Comparison of ENCODE assay signal across 1 cellular context in the genomic region with DNA sequence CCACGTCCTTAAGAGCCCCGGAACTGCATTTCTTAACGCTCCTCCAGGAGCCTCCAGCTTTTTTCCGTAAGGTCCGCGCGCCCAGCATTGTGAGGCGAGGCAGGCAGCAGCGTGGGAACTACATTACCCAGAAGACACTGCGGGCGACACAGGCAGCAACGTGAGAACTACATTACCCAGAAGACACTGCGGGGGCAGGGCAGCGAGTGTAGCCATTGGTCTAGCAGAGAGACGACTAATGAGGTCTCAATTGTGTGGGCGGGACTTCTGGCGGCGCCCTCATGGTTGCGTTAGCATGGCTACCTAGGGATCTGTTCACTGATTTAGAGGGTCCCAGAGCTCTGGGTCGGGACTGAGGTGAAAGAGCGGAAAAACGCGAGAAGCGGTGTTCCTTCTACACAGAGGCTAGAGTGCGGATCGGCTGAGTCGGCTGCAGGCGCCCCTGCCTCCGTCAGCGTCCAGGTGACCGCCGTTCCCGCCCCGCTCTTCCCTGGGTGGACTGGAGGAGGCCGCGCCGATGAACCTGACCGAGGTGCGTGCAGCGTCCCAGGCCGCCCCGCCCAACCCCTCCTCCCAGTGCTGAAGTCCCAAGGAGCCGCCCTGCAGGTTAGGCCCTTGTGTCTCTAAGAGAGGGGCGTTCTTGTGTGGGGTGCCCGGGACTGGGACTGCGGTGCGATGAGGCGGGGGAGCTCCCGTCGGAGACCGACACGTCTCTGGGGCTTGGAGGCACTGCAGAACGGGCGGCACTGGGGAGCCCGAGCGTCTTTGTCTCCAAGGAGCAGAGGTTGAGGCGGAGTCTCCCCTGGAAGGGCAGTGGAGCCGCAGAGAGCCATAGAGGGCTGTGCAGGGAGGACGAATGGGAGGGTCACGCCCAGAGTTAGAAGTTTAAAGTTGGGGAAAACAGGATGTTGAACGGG.
A peak's percentile ranks its signal among the peaks of the same experiment; 100 is the strongest.
TF ChIP-seq lines count a peak whose summit lies in the region.

A gene (plus strand): TSS at position 264 of the 917 bp plus-strand sequence. CDS start 254 bp downstream, at position 518.

TF ChIP-seq in HepG2, 621 proteins besides CTCF, POLR2A, EP300 and RAD21 (continued from another document and continues in another):
- TF ChIP-seq, protein P1, sequence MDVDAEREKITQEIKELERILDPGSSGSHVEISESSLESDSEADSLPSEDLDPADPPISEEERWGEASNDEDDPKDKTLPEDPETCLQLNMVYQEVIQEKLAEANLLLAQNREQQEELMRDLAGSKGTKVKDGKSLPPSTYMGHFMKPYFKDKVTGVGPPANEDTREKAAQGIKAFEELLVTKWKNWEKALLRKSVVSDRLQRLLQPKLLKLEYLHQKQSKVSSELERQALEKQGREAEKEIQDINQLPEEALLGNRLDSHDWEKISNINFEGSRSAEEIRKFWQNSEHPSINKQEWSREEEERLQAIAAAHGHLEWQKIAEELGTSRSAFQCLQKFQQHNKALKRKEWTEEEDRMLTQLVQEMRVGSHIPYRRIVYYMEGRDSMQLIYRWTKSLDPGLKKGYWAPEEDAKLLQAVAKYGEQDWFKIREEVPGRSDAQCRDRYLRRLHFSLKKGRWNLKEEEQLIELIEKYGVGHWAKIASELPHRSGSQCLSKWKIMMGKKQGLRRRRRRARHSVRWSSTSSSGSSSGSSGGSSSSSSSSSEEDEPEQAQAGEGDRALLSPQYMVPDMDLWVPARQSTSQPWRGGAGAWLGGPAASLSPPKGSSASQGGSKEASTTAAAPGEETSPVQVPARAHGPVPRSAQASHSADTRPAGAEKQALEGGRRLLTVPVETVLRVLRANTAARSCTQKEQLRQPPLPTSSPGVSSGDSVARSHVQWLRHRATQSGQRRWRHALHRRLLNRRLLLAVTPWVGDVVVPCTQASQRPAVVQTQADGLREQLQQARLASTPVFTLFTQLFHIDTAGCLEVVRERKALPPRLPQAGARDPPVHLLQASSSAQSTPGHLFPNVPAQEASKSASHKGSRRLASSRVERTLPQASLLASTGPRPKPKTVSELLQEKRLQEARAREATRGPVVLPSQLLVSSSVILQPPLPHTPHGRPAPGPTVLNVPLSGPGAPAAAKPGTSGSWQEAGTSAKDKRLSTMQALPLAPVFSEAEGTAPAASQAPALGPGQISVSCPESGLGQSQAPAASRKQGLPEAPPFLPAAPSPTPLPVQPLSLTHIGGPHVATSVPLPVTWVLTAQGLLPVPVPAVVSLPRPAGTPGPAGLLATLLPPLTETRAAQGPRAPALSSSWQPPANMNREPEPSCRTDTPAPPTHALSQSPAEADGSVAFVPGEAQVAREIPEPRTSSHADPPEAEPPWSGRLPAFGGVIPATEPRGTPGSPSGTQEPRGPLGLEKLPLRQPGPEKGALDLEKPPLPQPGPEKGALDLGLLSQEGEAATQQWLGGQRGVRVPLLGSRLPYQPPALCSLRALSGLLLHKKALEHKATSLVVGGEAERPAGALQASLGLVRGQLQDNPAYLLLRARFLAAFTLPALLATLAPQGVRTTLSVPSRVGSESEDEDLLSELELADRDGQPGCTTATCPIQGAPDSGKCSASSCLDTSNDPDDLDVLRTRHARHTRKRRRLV (CRISPR knock-in tag; IDR thresholded peaks at IDR 0.05), result no peak
- TF ChIP-seq SOX5 (CRISPR knock-in tag; IDR thresholded peaks at IDR 0.05; ENCODE audit: borderline replicate concordance), result peak; percentile 36; the same call in 1 of the 2 replicates
- TF ChIP-seq, protein P2, sequence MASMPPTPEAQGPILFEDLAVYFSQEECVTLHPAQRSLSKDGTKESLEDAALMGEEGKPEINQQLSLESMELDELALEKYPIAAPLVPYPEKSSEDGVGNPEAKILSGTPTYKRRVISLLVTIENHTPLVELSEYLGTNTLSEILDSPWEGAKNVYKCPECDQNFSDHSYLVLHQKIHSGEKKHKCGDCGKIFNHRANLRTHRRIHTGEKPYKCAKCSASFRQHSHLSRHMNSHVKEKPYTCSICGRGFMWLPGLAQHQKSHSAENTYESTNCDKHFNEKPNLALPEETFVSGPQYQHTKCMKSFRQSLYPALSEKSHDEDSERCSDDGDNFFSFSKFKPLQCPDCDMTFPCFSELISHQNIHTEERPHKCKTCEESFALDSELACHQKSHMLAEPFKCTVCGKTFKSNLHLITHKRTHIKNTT (CRISPR knock-in tag; IDR thresholded peaks at IDR 0.05), result no peak
- peak; percentile 85 for TF ChIP-seq YEATS2 (CRISPR knock-in tag; IDR thresholded peaks at IDR 0.05; ENCODE audit: borderline replicate concordance)
- TF ChIP-seq, protein P3, sequence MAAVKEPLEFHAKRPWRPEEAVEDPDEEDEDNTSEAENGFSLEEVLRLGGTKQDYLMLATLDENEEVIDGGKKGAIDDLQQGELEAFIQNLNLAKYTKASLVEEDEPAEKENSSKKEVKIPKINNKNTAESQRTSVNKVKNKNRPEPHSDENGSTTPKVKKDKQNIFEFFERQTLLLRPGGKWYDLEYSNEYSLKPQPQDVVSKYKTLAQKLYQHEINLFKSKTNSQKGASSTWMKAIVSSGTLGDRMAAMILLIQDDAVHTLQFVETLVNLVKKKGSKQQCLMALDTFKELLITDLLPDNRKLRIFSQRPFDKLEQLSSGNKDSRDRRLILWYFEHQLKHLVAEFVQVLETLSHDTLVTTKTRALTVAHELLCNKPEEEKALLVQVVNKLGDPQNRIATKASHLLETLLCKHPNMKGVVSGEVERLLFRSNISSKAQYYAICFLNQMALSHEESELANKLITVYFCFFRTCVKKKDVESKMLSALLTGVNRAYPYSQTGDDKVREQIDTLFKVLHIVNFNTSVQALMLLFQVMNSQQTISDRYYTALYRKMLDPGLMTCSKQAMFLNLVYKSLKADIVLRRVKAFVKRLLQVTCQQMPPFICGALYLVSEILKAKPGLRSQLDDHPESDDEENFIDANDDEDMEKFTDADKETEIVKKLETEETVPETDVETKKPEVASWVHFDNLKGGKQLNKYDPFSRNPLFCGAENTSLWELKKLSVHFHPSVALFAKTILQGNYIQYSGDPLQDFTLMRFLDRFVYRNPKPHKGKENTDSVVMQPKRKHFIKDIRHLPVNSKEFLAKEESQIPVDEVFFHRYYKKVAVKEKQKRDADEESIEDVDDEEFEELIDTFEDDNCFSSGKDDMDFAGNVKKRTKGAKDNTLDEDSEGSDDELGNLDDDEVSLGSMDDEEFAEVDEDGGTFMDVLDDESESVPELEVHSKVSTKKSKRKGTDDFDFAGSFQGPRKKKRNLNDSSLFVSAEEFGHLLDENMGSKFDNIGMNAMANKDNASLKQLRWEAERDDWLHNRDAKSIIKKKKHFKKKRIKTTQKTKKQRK (IDR thresholded peaks at IDR 0.05; ENCODE audit: low read length), result no peak
- TF ChIP-seq FOXM1 (CRISPR knock-in tag; IDR thresholded peaks at IDR 0.05), result no peak
- TF ChIP-seq HNRNPK (IDR thresholded peaks at IDR 0.05; ENCODE audit: low read depth, low read length, poor library complexity, severe bottlenecking), result no peak
- TF ChIP-seq ZSCAN9 (CRISPR knock-in tag; IDR thresholded peaks at IDR 0.05; ENCODE audit: borderline replicate concordance), result no peak
- TF ChIP-seq, protein P4, sequence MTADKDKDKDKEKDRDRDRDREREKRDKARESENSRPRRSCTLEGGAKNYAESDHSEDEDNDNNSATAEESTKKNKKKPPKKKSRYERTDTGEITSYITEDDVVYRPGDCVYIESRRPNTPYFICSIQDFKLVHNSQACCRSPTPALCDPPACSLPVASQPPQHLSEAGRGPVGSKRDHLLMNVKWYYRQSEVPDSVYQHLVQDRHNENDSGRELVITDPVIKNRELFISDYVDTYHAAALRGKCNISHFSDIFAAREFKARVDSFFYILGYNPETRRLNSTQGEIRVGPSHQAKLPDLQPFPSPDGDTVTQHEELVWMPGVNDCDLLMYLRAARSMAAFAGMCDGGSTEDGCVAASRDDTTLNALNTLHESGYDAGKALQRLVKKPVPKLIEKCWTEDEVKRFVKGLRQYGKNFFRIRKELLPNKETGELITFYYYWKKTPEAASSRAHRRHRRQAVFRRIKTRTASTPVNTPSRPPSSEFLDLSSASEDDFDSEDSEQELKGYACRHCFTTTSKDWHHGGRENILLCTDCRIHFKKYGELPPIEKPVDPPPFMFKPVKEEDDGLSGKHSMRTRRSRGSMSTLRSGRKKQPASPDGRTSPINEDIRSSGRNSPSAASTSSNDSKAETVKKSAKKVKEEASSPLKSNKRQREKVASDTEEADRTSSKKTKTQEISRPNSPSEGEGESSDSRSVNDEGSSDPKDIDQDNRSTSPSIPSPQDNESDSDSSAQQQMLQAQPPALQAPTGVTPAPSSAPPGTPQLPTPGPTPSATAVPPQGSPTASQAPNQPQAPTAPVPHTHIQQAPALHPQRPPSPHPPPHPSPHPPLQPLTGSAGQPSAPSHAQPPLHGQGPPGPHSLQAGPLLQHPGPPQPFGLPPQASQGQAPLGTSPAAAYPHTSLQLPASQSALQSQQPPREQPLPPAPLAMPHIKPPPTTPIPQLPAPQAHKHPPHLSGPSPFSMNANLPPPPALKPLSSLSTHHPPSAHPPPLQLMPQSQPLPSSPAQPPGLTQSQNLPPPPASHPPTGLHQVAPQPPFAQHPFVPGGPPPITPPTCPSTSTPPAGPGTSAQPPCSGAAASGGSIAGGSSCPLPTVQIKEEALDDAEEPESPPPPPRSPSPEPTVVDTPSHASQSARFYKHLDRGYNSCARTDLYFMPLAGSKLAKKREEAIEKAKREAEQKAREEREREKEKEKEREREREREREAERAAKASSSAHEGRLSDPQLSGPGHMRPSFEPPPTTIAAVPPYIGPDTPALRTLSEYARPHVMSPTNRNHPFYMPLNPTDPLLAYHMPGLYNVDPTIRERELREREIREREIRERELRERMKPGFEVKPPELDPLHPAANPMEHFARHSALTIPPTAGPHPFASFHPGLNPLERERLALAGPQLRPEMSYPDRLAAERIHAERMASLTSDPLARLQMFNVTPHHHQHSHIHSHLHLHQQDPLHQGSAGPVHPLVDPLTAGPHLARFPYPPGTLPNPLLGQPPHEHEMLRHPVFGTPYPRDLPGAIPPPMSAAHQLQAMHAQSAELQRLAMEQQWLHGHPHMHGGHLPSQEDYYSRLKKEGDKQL (CRISPR knock-in tag; IDR thresholded peaks at IDR 0.05; ENCODE audit: low read depth), result no peak
- TF ChIP-seq, protein P5, sequence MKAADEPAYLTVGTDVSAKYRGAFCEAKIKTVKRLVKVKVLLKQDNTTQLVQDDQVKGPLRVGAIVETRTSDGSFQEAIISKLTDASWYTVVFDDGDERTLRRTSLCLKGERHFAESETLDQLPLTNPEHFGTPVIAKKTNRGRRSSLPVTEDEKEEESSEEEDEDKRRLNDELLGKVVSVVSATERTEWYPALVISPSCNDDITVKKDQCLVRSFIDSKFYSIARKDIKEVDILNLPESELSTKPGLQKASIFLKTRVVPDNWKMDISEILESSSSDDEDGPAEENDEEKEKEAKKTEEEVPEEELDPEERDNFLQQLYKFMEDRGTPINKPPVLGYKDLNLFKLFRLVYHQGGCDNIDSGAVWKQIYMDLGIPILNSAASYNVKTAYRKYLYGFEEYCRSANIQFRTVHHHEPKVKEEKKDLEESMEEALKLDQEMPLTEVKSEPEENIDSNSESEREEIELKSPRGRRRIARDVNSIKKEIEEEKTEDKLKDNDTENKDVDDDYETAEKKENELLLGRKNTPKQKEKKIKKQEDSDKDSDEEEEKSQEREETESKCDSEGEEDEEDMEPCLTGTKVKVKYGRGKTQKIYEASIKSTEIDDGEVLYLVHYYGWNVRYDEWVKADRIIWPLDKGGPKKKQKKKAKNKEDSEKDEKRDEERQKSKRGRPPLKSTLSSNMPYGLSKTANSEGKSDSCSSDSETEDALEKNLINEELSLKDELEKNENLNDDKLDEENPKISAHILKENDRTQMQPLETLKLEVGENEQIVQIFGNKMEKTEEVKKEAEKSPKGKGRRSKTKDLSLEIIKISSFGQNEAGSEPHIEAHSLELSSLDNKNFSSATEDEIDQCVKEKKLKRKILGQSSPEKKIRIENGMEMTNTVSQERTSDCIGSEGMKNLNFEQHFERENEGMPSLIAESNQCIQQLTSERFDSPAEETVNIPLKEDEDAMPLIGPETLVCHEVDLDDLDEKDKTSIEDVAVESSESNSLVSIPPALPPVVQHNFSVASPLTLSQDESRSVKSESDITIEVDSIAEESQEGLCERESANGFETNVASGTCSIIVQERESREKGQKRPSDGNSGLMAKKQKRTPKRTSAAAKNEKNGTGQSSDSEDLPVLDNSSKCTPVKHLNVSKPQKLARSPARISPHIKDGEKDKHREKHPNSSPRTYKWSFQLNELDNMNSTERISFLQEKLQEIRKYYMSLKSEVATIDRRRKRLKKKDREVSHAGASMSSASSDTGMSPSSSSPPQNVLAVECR (CRISPR knock-in tag; IDR thresholded peaks at IDR 0.05; ENCODE audit: borderline replicate concordance), result peak; percentile 86; the same call in 1 of the 2 replicates
- TF ChIP-seq ZNF878 (CRISPR knock-in tag; IDR thresholded peaks at IDR 0.05), result no peak
- TF ChIP-seq KDM5A (IDR thresholded peaks at IDR 0.05; ENCODE audit: borderline replicate concordance, low read length), result peak; percentile 80
- no peak for TF ChIP-seq ZNF75D (CRISPR knock-in tag; IDR thresholded peaks at IDR 0.05; ENCODE audit: borderline replicate concordance)
- 0 out of 2 replicates have a peak, but pooled peaks have one; percentile 69 for TF ChIP-seq ELF4 (CRISPR knock-in tag; IDR thresholded peaks at IDR 0.05; ENCODE audit: borderline replicate concordance)
- no peak for TF ChIP-seq NPAS2 (CRISPR knock-in tag; IDR thresholded peaks at IDR 0.05; ENCODE audit: borderline replicate concordance)
- TF ChIP-seq TBX2 (CRISPR knock-in tag; IDR thresholded peaks at IDR 0.05; ENCODE audit: borderline replicate concordance), result peak; percentile 57; the same call in 1 of the 2 replicates
- no peak for TF ChIP-seq ZFP82 (CRISPR knock-in tag; IDR thresholded peaks at IDR 0.05; ENCODE audit: borderline replicate concordance)
- TF ChIP-seq KDM2A (CRISPR knock-in tag; IDR thresholded peaks at IDR 0.05; ENCODE audit: borderline replicate concordance, low read depth), result peak; percentile 95
- no peak for TF ChIP-seq TCF12 (IDR thresholded peaks at IDR 0.05)
- TF ChIP-seq TCF12 (CRISPR knock-in tag; IDR thresholded peaks at IDR 0.05), result 0 out of 2 replicates have a peak, but pooled peaks have one; percentile 50
- no peak for TF ChIP-seq NFE2 (CRISPR knock-in tag; IDR thresholded peaks at IDR 0.05)
- no peak for TF ChIP-seq ZNF589 (CRISPR knock-in tag; conservative IDR thresholded peaks at IDR 0.05)
- TF ChIP-seq FOXK1 (CRISPR knock-in tag; IDR thresholded peaks at IDR 0.05; ENCODE audit: borderline replicate concordance, low read depth), result peak; percentile 85; the same call in 1 of the 2 replicates
- TF ChIP-seq NFKB2 (CRISPR knock-in tag; IDR thresholded peaks at IDR 0.05; ENCODE audit: borderline replicate concordance), result no peak
- TF ChIP-seq, protein P6, sequence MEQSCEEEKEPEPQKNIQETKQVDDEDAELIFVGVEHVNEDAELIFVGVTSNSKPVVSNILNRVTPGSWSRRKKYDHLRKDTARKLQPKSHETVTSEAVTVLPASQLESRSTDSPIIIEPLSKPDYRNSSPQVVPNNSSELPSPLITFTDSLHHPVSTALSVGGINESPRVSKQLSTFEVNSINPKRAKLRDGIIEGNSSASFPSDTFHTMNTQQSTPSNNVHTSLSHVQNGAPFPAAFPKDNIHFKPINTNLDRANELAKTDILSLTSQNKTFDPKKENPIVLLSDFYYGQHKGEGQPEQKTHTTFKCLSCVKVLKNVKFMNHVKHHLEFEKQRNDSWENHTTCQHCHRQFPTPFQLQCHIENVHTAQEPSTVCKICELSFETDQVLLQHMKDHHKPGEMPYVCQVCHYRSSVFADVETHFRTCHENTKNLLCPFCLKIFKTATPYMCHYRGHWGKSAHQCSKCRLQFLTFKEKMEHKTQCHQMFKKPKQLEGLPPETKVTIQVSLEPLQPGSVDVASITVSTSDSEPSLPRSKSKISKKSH (CRISPR knock-in tag; IDR thresholded peaks at IDR 0.05; ENCODE audit: borderline replicate concordance), result no peak
- TF ChIP-seq MXD4 (CRISPR knock-in tag; IDR thresholded peaks at IDR 0.05), result no peak; the same call in 1 of the 2 replicates
- TF ChIP-seq KLF11 (CRISPR knock-in tag; IDR thresholded peaks at IDR 0.05), result no peak
